In genomic region chr5:163609910-163610309, GRCh38 we compare ENCODE assay signal across 24 cellular contexts.
DNase-seq lines count a peak whose midpoint lies in the region; ATAC-seq, FAIRE-seq and TF ChIP-seq lines count a peak whose summit lies in the region.
"Had no signal": no experiment of that assay in that cellular context is flagged by ENCODE, and none has a peak within 500 bp of the region (broad histone marks: within the 10 kb centered on the region; RNA-seq: fewer than 3 reads in every experiment).

No MANE protein-coding gene starts in this region.

- WGBS in aorta, 2 donors = 71 to 80% methylated on average over 1 of the region's 1 CpG

- peak overlapping the region; percentile 67; the same call in 1 of the 2 replicates for H3K27ac Mint-ChIP-seq in WTC11
- H3K27ac Mint-ChIP-seq: CD14-positive monocyte; CD4-positive, alpha-beta T cell; CD8-positive, alpha-beta memory T cell; GM23338; H9 had no signal

- H3K9me3 Mint-ChIP-seq in WTC11 = no peaks in the 10 kb centered on the region
- H3K9me3 Mint-ChIP-seq: CD4-positive, alpha-beta T cell; CD8-positive, alpha-beta memory T cell; GM23338; H9 had no signal

- POLR2A ChIA-PET in WTC11 (lab: Charles Lee) = no interaction called here

- H3K9me3 ChIP-seq in aorta (ENCODE audit: control insufficient read depth, low read length) = no peaks in the 10 kb centered on the region
- H3K9me3 ChIP-seq: BE2C; BLaER1 treated with 17β-estradiol and CSF1 and Interleukin-3, amounts not matched to agents 10 nM and 100 nM had no signal

- no peak overlapping the region for H3K27ac ChIP-seq in aorta (ENCODE audit: low read depth in 1 of 2, low read length in 2 of 2)
- H3K27ac ChIP-seq: 22Rv1; BLaER1 treated with 17β-estradiol and CSF1 and Interleukin-3, amounts not matched to agents 10 nM and 100 nM had no signal

- H3K4me3 Mint-ChIP-seq in WTC11 = no peak overlapping the region
- H3K4me3 Mint-ChIP-seq: CD14-positive monocyte; CD4-positive, alpha-beta T cell; CD8-positive, alpha-beta memory T cell; GM23338; H9 had no signal

- FAIRE-seq in islet of Langerhans (lab: Jason Lieb, UNC) = peak; percentile 71
- FAIRE-seq: A204.1, D721Med, G401.6, GM12878, GM19239 had no signal

- ATAC-seq in WTC11 = no peak
- no peak for ATAC-seq in aorta (ENCODE audit: low FRiP score)
- ATAC-seq in GM19467 (IDR thresholded peaks at IDR 0.05; ENCODE audit: unreplicated experiment) = no peak
- ATAC-seq: GM12878, GM23338, HCT116 had no signal

- CTCF ChIA-PET in WTC11 (lab: Charles Lee) = no interaction called here

- H3K36me3 Mint-ChIP-seq in WTC11 = no peaks in the 10 kb centered on the region
- H3K36me3 Mint-ChIP-seq: CD14-positive monocyte; CD8-positive, alpha-beta memory T cell had no signal

- no peak for TF ChIP-seq CTCF in WTC11 (IDR thresholded peaks at IDR 0.05)

- intact Hi-C loops in aorta (cut with DNase I) = no loop called here

- no peaks in the 10 kb centered on the region for H3K4me1 Mint-ChIP-seq in WTC11
- H3K4me1 Mint-ChIP-seq: CD14-positive monocyte; CD8-positive, alpha-beta memory T cell; GM23338; H9 had no signal

- H3K36me3 ChIP-seq in aorta (ENCODE audit: control insufficient read depth in 1 of 2, insufficient read depth in 2 of 2, low read length in 1 of 2) = no peaks in the 10 kb centered on the region
- H3K36me3 ChIP-seq: BE2C; BLaER1 treated with 17β-estradiol and CSF1 and Interleukin-3, amounts not matched to agents 10 nM and 100 nM had no signal

- DNase-seq in DMS53 (lab: John Stamatoyannopoulos, UW) (peak; percentile 24), DMS53 treated with DMSO at 0.1 percent for 48 hours (lab: John Stamatoyannopoulos, UW; ENCODE audit: unreplicated experiment) (no peak), WTC11 (ENCODE audit: low spot score) (no peak), aorta (no peak)
- DNase-seq: ACHN; AML-193; BE2C; CD4-positive, alpha-beta T cell; CD8-positive, alpha-beta memory T cell; DMS 273 treated with DMSO at 0.1 percent for 48 hours; DND-41; H9 had no signal

- no peaks in the 10 kb centered on the region; the same call in 1 of the 2 replicates for H3K27me3 Mint-ChIP-seq in WTC11 (ENCODE audit: low read depth)
- H3K27me3 Mint-ChIP-seq: CD8-positive, alpha-beta memory T cell had no signal

- H3K27me3 ChIP-seq in aorta (ENCODE audit: control insufficient read depth in 1 of 2, insufficient read depth in 2 of 2, low read length in 1 of 2) = no peaks in the 10 kb centered on the region
- H3K27me3 ChIP-seq: BE2C; BLaER1 treated with 17β-estradiol and CSF1 and Interleukin-3, amounts not matched to agents 10 nM and 100 nM had no signal

- no peaks in the 10 kb centered on the region for H3K4me1 ChIP-seq in aorta (ENCODE audit: control insufficient read depth in 1 of 2, insufficient read depth in 2 of 2, low read length in 2 of 2)

- no peak overlapping the region for H3K4me3 ChIP-seq in aorta (ENCODE audit: low read length in 2 of 2)
- H3K4me3 ChIP-seq: BLaER1 treated with 17β-estradiol and CSF1 and Interleukin-3, amounts not matched to agents 10 nM and 100 nM; GM12878; GM23338 had no signal

TF ChIP-seq in WTC11, 78 proteins besides CTCF, POLR2A, EP300 and RAD21:
- TF ChIP-seq AR (CRISPR knock-in tag; IDR thresholded peaks at IDR 0.05) = no peak
- TF ChIP-seq ZNF317 (CRISPR knock-in tag; IDR thresholded peaks at IDR 0.05; ENCODE audit: borderline replicate concordance, low read depth) = no peak
- no peak for TF ChIP-seq CREM (CRISPR knock-in tag; IDR thresholded peaks at IDR 0.05)
- TF ChIP-seq NR2C2 (CRISPR knock-in tag; IDR thresholded peaks at IDR 0.05) = no peak
- no peak for TF ChIP-seq JUN (CRISPR knock-in tag; IDR thresholded peaks at IDR 0.05)
- no peak for TF ChIP-seq ERG (CRISPR knock-in tag; IDR thresholded peaks at IDR 0.05)
- no peak for TF ChIP-seq ZNF671 (CRISPR knock-in tag; IDR thresholded peaks at IDR 0.05)
- no peak for TF ChIP-seq SP1 (CRISPR knock-in tag; conservative IDR thresholded peaks at IDR 0.05)
- no peak for TF ChIP-seq NFE2L1 (CRISPR knock-in tag; IDR thresholded peaks at IDR 0.05)
- TF ChIP-seq ZNF219 (CRISPR knock-in tag; IDR thresholded peaks at IDR 0.05; ENCODE audit: borderline replicate concordance) = no peak
- TF ChIP-seq, protein P1, sequence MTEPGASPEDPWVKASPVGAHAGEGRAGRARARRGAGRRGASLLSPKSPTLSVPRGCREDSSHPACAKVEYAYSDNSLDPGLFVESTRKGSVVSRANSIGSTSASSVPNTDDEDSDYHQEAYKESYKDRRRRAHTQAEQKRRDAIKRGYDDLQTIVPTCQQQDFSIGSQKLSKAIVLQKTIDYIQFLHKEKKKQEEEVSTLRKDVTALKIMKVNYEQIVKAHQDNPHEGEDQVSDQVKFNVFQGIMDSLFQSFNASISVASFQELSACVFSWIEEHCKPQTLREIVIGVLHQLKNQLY (CRISPR knock-in tag; IDR thresholded peaks at IDR 0.05) = no peak
- no peak for TF ChIP-seq USF1 (CRISPR knock-in tag; IDR thresholded peaks at IDR 0.05)
- TF ChIP-seq FOXP4 (CRISPR knock-in tag; IDR thresholded peaks at IDR 0.05) = no peak
- TF ChIP-seq TCF7 (CRISPR knock-in tag; IDR thresholded peaks at IDR 0.05; ENCODE audit: low read depth) = no peak
- TF ChIP-seq SMAD4 (CRISPR knock-in tag; IDR thresholded peaks at IDR 0.05) = no peak
